ENCODE assay signal across 20 cellular contexts in the genomic region with DNA sequence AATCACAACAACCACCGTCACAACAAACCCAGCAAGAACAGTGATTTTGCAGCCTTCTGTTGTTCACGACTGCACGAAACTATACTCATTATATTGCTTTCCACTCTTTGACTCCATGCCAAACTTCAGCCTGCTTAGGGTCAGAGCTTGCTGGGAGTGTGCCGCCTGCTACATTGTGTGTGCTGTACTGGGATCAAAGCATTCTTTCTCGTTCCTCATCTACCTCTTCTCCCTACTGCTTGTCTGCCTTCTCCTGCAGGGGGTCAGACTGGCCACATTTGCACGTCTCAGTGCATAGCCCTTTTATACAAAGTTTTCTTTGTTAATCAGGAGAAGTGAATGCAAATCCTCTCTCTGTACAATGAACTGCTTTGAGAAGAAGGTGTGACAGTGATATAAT.
DNase-seq lines count a peak whose midpoint lies in the region; ATAC-seq and TF ChIP-seq lines count a peak whose summit lies in the region.
"Had no signal": no experiment of that assay in that cellular context is flagged by ENCODE, and none has a peak within 500 bp of the region (broad histone marks: within the 10 kb centered on the region; RNA-seq: fewer than 3 reads in every experiment).

No MANE protein-coding gene starts in this region.

- no peaks in the 10 kb centered on the region for H3K36me3 Mint-ChIP-seq in activated T-cell treated with anti-CD3 and anti-CD28 coated beads, Interleukin-2, amount 50 U/mL, for 4 hours (ENCODE audit: insufficient read depth)
- H3K36me3 Mint-ChIP-seq: T-cell had no signal

- no peak overlapping the region for H3K27ac ChIP-seq in MM.1S (ENCODE audit: low read length)
- H3K27ac ChIP-seq in esophagus muscularis mucosa (replicated peaks in 1 of 4), result no peak overlapping the region
- H3K27ac ChIP-seq: BLaER1, coronary artery, HL-60, upper lobe of right lung had no signal

- no peaks in the 10 kb centered on the region for H3F3A ChIP-seq in MM.1S (ENCODE audit: insufficient read depth, low read length)

- DNase-seq in NCI-H2227 (lab: John Stamatoyannopoulos, UW; ENCODE audit: unreplicated experiment) (peak; percentile 15), NCI-H2227 treated with DMSO at 0.1 percent for 48 hours (lab: John Stamatoyannopoulos, UW) (no peak), astrocyte of the hippocampus (ENCODE audit: low read depth, low spot score) (peak; percentile 58), kidney tubule cell (ENCODE audit: low spot score) (peak; percentile 15), retina (peak; percentile 48), MM.1S (no peak), esophagus muscularis mucosa (ENCODE audit: extremely low spot score) (no peak)
- DNase-seq in activated T-cell treated with anti-CD3 and anti-CD28 coated beads, Interleukin-2, amount 50 U/mL, for 4 hours, result no peak
- DNase-seq: 8988T; activated B cell treated with CpG ODN at 0.5 μM for 24 hours; activated gamma-delta T cell; amygdala; erythroblast; KBM-7; stimulated activated naive CD8-positive, alpha-beta T cell treated with anti-CD3 and anti-CD28 coated beads, Interleukin-15, Interleukin-2, amounts not matched to agents 100 U/mL and 50 U/mL, for 24 hours; T-cell; upper lobe of right lung had no signal

- H3K9ac ChIP-seq in MM.1S (ENCODE audit: low read length), result no peak overlapping the region
- H3K9ac ChIP-seq: BLaER1 had no signal

- H3K9me3 Mint-ChIP-seq in activated T-cell treated with anti-CD3 and anti-CD28 coated beads, Interleukin-2, amount 50 U/mL, for 4 hours, result no peaks in the 10 kb centered on the region
- H3K9me3 Mint-ChIP-seq: activated B cell treated with CpG ODN at 0.5 μM for 24 hours, T-cell had no signal

- H3K27me3 ChIP-seq in MM.1S (replicated peaks; ENCODE audit: insufficient read depth, low read length), result no peaks in the 10 kb centered on the region
- H3K27me3 ChIP-seq in esophagus muscularis mucosa, result no peaks in the 10 kb centered on the region
- H3K27me3 ChIP-seq: BLaER1, upper lobe of right lung had no signal

- no peaks in the 10 kb centered on the region for H3K9me2 ChIP-seq in MM.1S (replicated peaks; ENCODE audit: insufficient read depth, low read length)

- TF ChIP-seq CTCF in MM.1S (IDR thresholded peaks at IDR 0.05; ENCODE audit: low read length), result no peak
- no peak for TF ChIP-seq CTCF in esophagus muscularis mucosa (IDR thresholded peaks at IDR 0.05)

- no peak overlapping the region for H3K4me3 ChIP-seq in MM.1S (ENCODE audit: low read length)
- no peak overlapping the region for H3K4me3 ChIP-seq in esophagus muscularis mucosa
- H3K4me3 ChIP-seq: BLaER1, coronary artery, upper lobe of right lung had no signal

- H3K27me3 Mint-ChIP-seq in activated T-cell treated with anti-CD3 and anti-CD28 coated beads, Interleukin-2, amount 50 U/mL, for 4 hours (ENCODE audit: low read depth), result peaks cover 3% of the 10 kb centered on the region
- H3K27me3 Mint-ChIP-seq: activated B cell treated with CpG ODN at 0.5 μM for 24 hours had no signal

- no peak for ATAC-seq in activated T-cell treated with anti-CD3 and anti-CD28 coated beads, Interleukin-2, amount 50 U/mL, for 4 hours
- ATAC-seq: stimulated activated naive CD8-positive, alpha-beta T cell treated with anti-CD3 and anti-CD28 coated beads, Interleukin-15, Interleukin-2, amounts not matched to agents 100 U/mL and 50 U/mL, for 24 hours; T-cell; upper lobe of right lung had no signal

- intact Hi-C loops in esophagus muscularis mucosa (cut with DNase I), result no loop called here

- TF ChIP-seq EP300 in esophagus muscularis mucosa (IDR thresholded peaks at IDR 0.05), result no peak

- H3K36me3 ChIP-seq in MM.1S (replicated peaks; ENCODE audit: insufficient read depth, low read length) (no peaks in the 10 kb centered on the region), esophagus muscularis mucosa (no peaks in the 10 kb centered on the region)
- H3K36me3 ChIP-seq: BLaER1, upper lobe of right lung had no signal

- H3K4me1 ChIP-seq in MM.1S (ENCODE audit: low read length) (no peaks in the 10 kb centered on the region), esophagus muscularis mucosa (peaks cover 15 to 46% (median 37%) of the 10 kb centered on the region in 4 donors)
- H3K4me1 ChIP-seq: BLaER1, upper lobe of right lung had no signal

- H3K9me3 ChIP-seq in MM.1S (replicated peaks; ENCODE audit: insufficient read depth, low read length), result no peaks in the 10 kb centered on the region
- H3K9me3 ChIP-seq in esophagus muscularis mucosa, result no peaks in the 10 kb centered on the region
- H3K9me3 ChIP-seq: BLaER1, upper lobe of right lung had no signal

- TF ChIP-seq POLR2A in esophagus muscularis mucosa (IDR thresholded peaks at IDR 0.05; ENCODE audit: low read depth), result no peak

- 42% methylated on average over 6 of the region's 6 CpGs for WGBS in esophagus muscularis mucosa

- no peak overlapping the region for H3K4me2 ChIP-seq in MM.1S (ENCODE audit: low read depth, low read length)
- H3K4me2 ChIP-seq: BLaER1 had no signal

- H4K20me1 ChIP-seq in MM.1S (ENCODE audit: insufficient read depth, low read length), result no peaks in the 10 kb centered on the region
- H4K20me1 ChIP-seq: BLaER1 had no signal

- no peaks in the 10 kb centered on the region for H3K79me2 ChIP-seq in MM.1S (ENCODE audit: low read length)

- H2AFZ ChIP-seq in MM.1S (ENCODE audit: low read length), result no peak overlapping the region

- H3K4me1 Mint-ChIP-seq in activated T-cell treated with anti-CD3 and anti-CD28 coated beads, Interleukin-2, amount 50 U/mL, for 4 hours (ENCODE audit: low read depth), result no peaks in the 10 kb centered on the region
- H3K4me1 Mint-ChIP-seq: activated B cell treated with CpG ODN at 0.5 μM for 24 hours, T-cell had no signal

- H3K4me3 Mint-ChIP-seq in activated T-cell treated with anti-CD3 and anti-CD28 coated beads, Interleukin-2, amount 50 U/mL, for 4 hours, result no peak overlapping the region
- H3K4me3 Mint-ChIP-seq: activated B cell treated with CpG ODN at 0.5 μM for 24 hours, T-cell had no signal

Comparison
In these comparisons a context has a peak if more than half of its experiments do, and no peak if none do; other contexts are left out.
1. DNase-seq: peak in NCI-H2227 (single experiment), astrocyte of the hippocampus (single experiment), kidney tubule cell (single experiment) and retina (single experiment); none in NCI-H2227 treated with DMSO at 0.1 percent for 48 hours (single experiment), MM.1S (single experiment), activated T-cell treated with anti-CD3 and anti-CD28 coated beads, Interleukin-2, amount 50 U/mL, for 4 hours (single experiment) and esophagus muscularis mucosa (single experiment).